Comparison of ENCODE assay signal across 16 cellular contexts in genomic region chr11:128201801-128202200, GRCh38.
"Had no signal": no experiment of that assay in that cellular context is flagged by ENCODE, and none has a peak within 500 bp of the region (broad histone marks: within the 10 kb centered on the region; RNA-seq: fewer than 3 reads in every experiment).

No MANE protein-coding gene starts in this region.

- H3K4me1 ChIP-seq: breast epithelium, pancreas, tibial nerve had no signal

- H3K27me3 ChIP-seq: breast epithelium, pancreas, tibial nerve had no signal

- H3K9me3 ChIP-seq: breast epithelium, pancreas, tibial nerve had no signal

- H3K27ac Mint-ChIP-seq: activated CD8-positive, alpha-beta memory T cell treated with anti-CD3 and anti-CD28 coated beads, Interleukin-2, amount 10 ng/mL, durations not matched to agents 7 days and 5 days; memory B cell; stimulated activated memory B cell treated with anti-CD40 and anti-IgM and Interleukin-4, amounts not matched to agents 10 μg/mL and 1 μg/mL and 100 μg/mL, for 72 hours; T-helper 2 cell treated with Interferon-gamma antibody and Interleukin-4, amounts not matched to agents 5 μg/mL and 100 μg/mL, for 36 hours had no signal

- H3K4me1 Mint-ChIP-seq: memory B cell; stimulated activated memory B cell treated with anti-CD40 and anti-IgM and Interleukin-4, amounts not matched to agents 10 μg/mL and 1 μg/mL and 100 μg/mL, for 72 hours had no signal

- H3K4me3 Mint-ChIP-seq: activated CD8-positive, alpha-beta memory T cell treated with anti-CD3 and anti-CD28 coated beads, Interleukin-2, amount 10 ng/mL, durations not matched to agents 7 days and 5 days; memory B cell; stimulated activated memory B cell treated with anti-CD40 and anti-IgM and Interleukin-4, amounts not matched to agents 10 μg/mL and 1 μg/mL and 100 μg/mL, for 72 hours; T-helper 2 cell treated with Interferon-gamma antibody and Interleukin-4, amounts not matched to agents 5 μg/mL and 100 μg/mL, for 36 hours had no signal

- H3K36me3 ChIP-seq: breast epithelium, pancreas, tibial nerve had no signal

- H3K4me3 ChIP-seq: breast epithelium, dorsolateral prefrontal cortex, pancreas, skin epidermis, tibial nerve had no signal

- H3K27me3 Mint-ChIP-seq: activated CD8-positive, alpha-beta memory T cell treated with anti-CD3 and anti-CD28 coated beads, Interleukin-2, amount 10 ng/mL, durations not matched to agents 7 days and 5 days; memory B cell; stimulated activated memory B cell treated with anti-CD40 and anti-IgM and Interleukin-4, amounts not matched to agents 10 μg/mL and 1 μg/mL and 100 μg/mL, for 72 hours had no signal

- ATAC-seq: activated CD8-positive, alpha-beta memory T cell treated with anti-CD3 and anti-CD28 coated beads, Interleukin-2, amount 10 ng/mL, durations not matched to agents 7 days and 5 days; esophagus mucosa; left lobe of liver; stimulated activated memory B cell treated with anti-CD40 and anti-IgM and Interleukin-4, amounts not matched to agents 10 μg/mL and 1 μg/mL and 100 μg/mL, for 72 hours had no signal

- DNase-seq: activated CD8-positive, alpha-beta memory T cell treated with anti-CD3 and anti-CD28 coated beads, Interleukin-2, amount 10 ng/mL, durations not matched to agents 7 days and 5 days; activated gamma-delta T cell treated with Interleukin-2 at 50 U/mL for 16 hours; activated T-cell treated with anti-CD3 and anti-CD28 coated beads, Interleukin-2, amount 50 U/mL, for 48 hours; aorta; dorsolateral prefrontal cortex; glutamatergic neuron; SW 1271 had no signal

- H3K27ac ChIP-seq: breast epithelium, dorsolateral prefrontal cortex, pancreas, skin epidermis, tibial nerve had no signal
